14 cellular contexts compared by ENCODE assay signal in the genomic region with DNA sequence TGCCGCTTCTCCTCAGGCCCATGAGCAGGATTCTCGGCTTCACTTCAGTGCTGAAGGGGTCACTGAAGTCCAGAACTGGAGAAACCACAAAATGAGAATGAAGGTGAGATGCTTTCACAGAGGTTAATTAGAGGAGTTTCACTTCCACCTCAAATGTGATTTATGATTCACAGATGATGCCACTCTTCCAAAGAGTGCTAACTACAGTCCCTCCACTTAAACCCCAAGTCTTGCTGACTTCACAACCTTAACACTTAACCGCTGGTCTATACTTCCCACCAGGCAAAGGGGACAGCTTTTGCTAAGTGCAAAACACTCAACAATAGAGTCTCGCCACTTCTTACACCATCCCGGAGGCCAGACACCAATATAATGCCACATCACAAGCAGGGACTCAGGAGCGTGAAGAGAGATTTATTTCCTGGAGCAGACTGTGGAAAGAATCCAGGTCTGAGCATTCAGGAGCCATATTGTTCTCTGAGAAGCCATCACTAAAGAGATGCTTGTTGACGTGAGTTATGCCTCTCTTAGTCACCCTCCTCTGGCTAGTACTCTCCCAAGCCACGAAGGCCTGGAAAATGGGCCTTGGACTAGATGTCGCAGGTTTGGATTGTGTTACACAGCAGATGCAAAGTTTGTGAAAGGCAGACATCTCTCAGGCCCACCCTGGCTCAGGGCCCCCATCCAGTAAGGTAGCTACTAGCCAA. TPM values are rescaled to one million over a fixed set of nuclear protein-coding genes. Genes with fewer than 3 reads are reported as not detected.
A peak's percentile ranks its signal among the peaks of the same experiment; 100 is the strongest.
DNase-seq lines count a peak whose midpoint lies in the region; ATAC-seq and TF ChIP-seq lines count a peak whose summit lies in the region.
"Had no signal": no experiment of that assay in that cellular context is flagged by ENCODE, and none has a peak within 500 bp of the region (broad histone marks: within the 10 kb centered on the region; RNA-seq: fewer than 3 reads in every experiment).

No MANE protein-coding gene starts in this region.

- POLR2A ChIA-PET in Caco-2 (lab: Charles Lee) = no interaction called here

- H3K36me3 ChIP-seq in Caco-2 (ENCODE audit: control insufficient read depth, insufficient read depth, low read length) = no peaks in the 10 kb centered on the region
- H3K36me3 ChIP-seq: thoracic aorta had no signal

- H3K4me1 Mint-ChIP-seq in Caco-2 (ENCODE audit: low read depth, unreplicated experiment) = no peaks in the 10 kb centered on the region
- peaks cover 11% of the 10 kb centered on the region for H3K4me1 Mint-ChIP-seq in activated T-cell treated with anti-CD3 and anti-CD28 coated beads, Interleukin-2, amount 50 U/mL, for 24 hours (ENCODE audit: low read depth)

- CTCF ChIA-PET in Caco-2 (lab: Charles Lee) = interaction anchor here (0.8 kb wide), 1 partner anchor 12 kb away, joined by 3 read pairs; no protein-coding TSS in a partner anchor

- TF ChIP-seq CTCF in GM12865 (IDR thresholded peaks at IDR 0.05; ENCODE audit: insufficient read depth, low read depth, low read length, missing control alignments) = no peak
- TF ChIP-seq CTCF in Caco-2 (IDR thresholded peaks at IDR 0.05; ENCODE audit: insufficient read depth in 1 of 2, low read depth in 1 of 2, low read length in 1 of 2, severe bottlenecking in 1 of 2, unreplicated experiment in 1 of 2) = no peak

- H3K27me3 Mint-ChIP-seq in Caco-2 (ENCODE audit: insufficient read depth, unreplicated experiment) = no peaks in the 10 kb centered on the region
- H3K27me3 Mint-ChIP-seq in activated T-cell treated with anti-CD3 and anti-CD28 coated beads, Interleukin-2, amount 50 U/mL, for 24 hours = no peaks in the 10 kb centered on the region
- H3K27me3 Mint-ChIP-seq: activated naive CD8-positive, alpha-beta T cell had no signal

- DNase-seq in GM12865 (ENCODE audit: low read depth) (peak; percentile 91), RPMI8226 (peak; percentile 78), Caco-2 (no peak), NCI-H1694 treated with DMSO at 0.1 percent for 48 hours (lab: John Stamatoyannopoulos, UW) (no peak)
- no peak for DNase-seq in activated T-cell treated with anti-CD3 and anti-CD28 coated beads, Interleukin-2, amount 50 U/mL, for 24 hours
- no peak for DNase-seq in activated T-cell treated with anti-CD3 and anti-CD28 coated beads, Interleukin-2, amount 50 U/mL, for 1 hour
- DNase-seq: HCEC 1CT, NCI-H2081 treated with DMSO at 0.1 percent for 48 hours had no signal

- H3K4me3 ChIP-seq in GM12865 (ENCODE audit: low read depth, low read length) = peak overlapping the region; percentile 2; the same call in 1 of the 2 replicates
- no peak overlapping the region for H3K4me3 ChIP-seq in Caco-2 (ENCODE audit: low read depth, low read length)
- H3K4me3 ChIP-seq: BLaER1, esophagus muscularis mucosa, thoracic aorta had no signal

- no peak overlapping the region for H3K27ac Mint-ChIP-seq in Caco-2 (ENCODE audit: unreplicated experiment)
- no peak overlapping the region for H3K27ac Mint-ChIP-seq in activated T-cell treated with anti-CD3 and anti-CD28 coated beads, Interleukin-2, amount 50 U/mL, for 24 hours
- H3K27ac Mint-ChIP-seq: activated naive CD8-positive, alpha-beta T cell had no signal

- BruUV-seq in Caco-2 (replicated peaks; lab: Mats Ljungman, UMichigan) = no TSS peak

- H3K36me3 Mint-ChIP-seq in Caco-2 (ENCODE audit: insufficient read depth, unreplicated experiment) = no peaks in the 10 kb centered on the region
- no peaks in the 10 kb centered on the region for H3K36me3 Mint-ChIP-seq in activated T-cell treated with anti-CD3 and anti-CD28 coated beads, Interleukin-2, amount 50 U/mL, for 24 hours (ENCODE audit: low read depth)

- H3K4me1 ChIP-seq in Caco-2 = no peaks in the 10 kb centered on the region

- H3K9me3 ChIP-seq in Caco-2 = no peaks in the 10 kb centered on the region
- H3K9me3 ChIP-seq: BLaER1, esophagus muscularis mucosa, thoracic aorta had no signal

- intact Hi-C loops in Caco-2 (cut with micrococcal nuclease; ENCODE audit: unreplicated experiment) = no loop called here

- peak; percentile 91 for ATAC-seq in GM19463 (IDR thresholded peaks at IDR 0.05; ENCODE audit: unreplicated experiment)
- ATAC-seq in HG03060 (IDR thresholded peaks at IDR 0.05; ENCODE audit: low read depth, unreplicated experiment) = peak; percentile 93

- H3K27me3 ChIP-seq in Caco-2 (replicated peaks; ENCODE audit: control insufficient read depth, insufficient read depth, low read length) = no peaks in the 10 kb centered on the region
- H3K27me3 ChIP-seq: BLaER1, esophagus muscularis mucosa had no signal

- no peak overlapping the region for H3K4me3 Mint-ChIP-seq in Caco-2 (ENCODE audit: unreplicated experiment)
- H3K4me3 Mint-ChIP-seq in activated T-cell treated with anti-CD3 and anti-CD28 coated beads, Interleukin-2, amount 50 U/mL, for 24 hours = no peak overlapping the region
- H3K4me3 Mint-ChIP-seq: activated naive CD8-positive, alpha-beta T cell had no signal

- no peaks in the 10 kb centered on the region for H3K9me3 Mint-ChIP-seq in Caco-2 (ENCODE audit: unreplicated experiment)
- H3K9me3 Mint-ChIP-seq in activated T-cell treated with anti-CD3 and anti-CD28 coated beads, Interleukin-2, amount 50 U/mL, for 24 hours = no peaks in the 10 kb centered on the region

RNA-seq across cellular contexts. Expression of a gene that starts 24.4 kb away (rescaled TPM):
- 5.9 and 8.0 TPM in 2 replicates for total RNA-seq in Caco-2 (2022)

RNA-seq across cellular contexts. Expression of a gene that starts 35.1 kb away (rescaled TPM):
- 23.1 and 23.5 TPM in 2 replicates for total RNA-seq in Caco-2 (2022)

RNA-seq across cellular contexts. Expression of a gene that starts 45.3 kb away (rescaled TPM):
- total RNA-seq in Caco-2 (2022) = 20.5 and 25.6 TPM in 2 replicates

Comparison
In these comparisons a context has a peak if more than half of its experiments do, and no peak if none do; other contexts are left out.
1. DNase-seq: peak in GM12865 (single experiment) and RPMI8226 (single experiment); none in Caco-2 (0 of 2), activated T-cell treated with anti-CD3 and anti-CD28 coated beads, Interleukin-2, amount 50 U/mL, for 24 hours (single experiment), NCI-H1694 treated with DMSO at 0.1 percent for 48 hours (single experiment) and activated T-cell treated with anti-CD3 and anti-CD28 coated beads, Interleukin-2, amount 50 U/mL, for 1 hour (single experiment).